Comparison of ENCODE assay signal across 6 cellular contexts in the genomic region with DNA sequence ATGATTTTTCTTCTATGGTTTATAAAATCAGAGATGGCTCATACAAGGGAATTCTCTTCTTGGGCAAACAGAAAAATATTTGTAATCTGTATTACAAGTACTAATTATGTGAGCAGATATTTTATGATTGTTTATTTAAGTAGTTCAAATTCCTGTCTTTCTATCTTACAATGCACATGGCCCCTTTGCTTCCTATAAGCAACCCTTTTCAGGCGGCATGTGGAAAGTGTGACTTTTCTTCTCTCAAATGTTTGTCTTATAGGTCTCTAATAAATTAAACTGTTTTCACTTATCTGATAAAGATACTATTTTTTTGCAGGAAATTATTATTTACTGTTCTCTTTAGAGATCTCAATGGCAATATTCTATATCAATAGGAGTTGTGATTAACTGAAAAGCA.
"Had no signal": no experiment of that assay in that cellular context is flagged by ENCODE, and none has a peak within 500 bp of the region (broad histone marks: within the 10 kb centered on the region; RNA-seq: fewer than 3 reads in every experiment).

No MANE protein-coding gene starts in this region.

- FAIRE-seq: HepG2 had no signal

- H3K4me3 ChIP-seq: GM23338, HAP-1 had no signal

- H3K27ac ChIP-seq: HL-60 had no signal

- H3K4me2 ChIP-seq: GM23338 had no signal

- H3K9me3 ChIP-seq: HAP-1 had no signal

- DNase-seq: H7, HFFc6 had no signal

- H2AFZ ChIP-seq: GM23338 had no signal

- H3K36me3 ChIP-seq: HAP-1 had no signal

- H3K4me1 ChIP-seq: HAP-1 had no signal
